ENCODE assay signal across 8 cellular contexts in genomic region chr5:36744041-36744677, GRCh38.
DNase-seq lines count a peak whose midpoint lies in the region; ATAC-seq, FAIRE-seq and TF ChIP-seq lines count a peak whose summit lies in the region.

No MANE protein-coding gene starts in this region.

- H3K36me3 ChIP-seq in bronchial epithelial cell (ENCODE audit: control insufficient read depth, insufficient read depth, low read length) (no peaks in the 10 kb centered on the region), muscle layer of duodenum (ENCODE audit: control insufficient read depth in 1 of 2, insufficient read depth in 2 of 2, low read length in 2 of 2) (no peaks in the 10 kb centered on the region)

- peaks cover 12 to 13% of the 10 kb centered on the region in 2 donors for H3K4me1 ChIP-seq in muscle layer of duodenum (ENCODE audit: control insufficient read depth in 1 of 2, insufficient read depth in 2 of 2, low read length in 2 of 2)

- ATAC-seq in GM19372 (IDR thresholded peaks at IDR 0.05; ENCODE audit: low read depth, unreplicated experiment): peak; percentile 7

- H3K9me3 ChIP-seq in AG04450 (ENCODE audit: control insufficient read depth, insufficient read depth, low read length): no peaks in the 10 kb centered on the region; the same call in 1 of the 2 replicates
- H3K9me3 ChIP-seq in muscle layer of duodenum (ENCODE audit: control insufficient read depth in 1 of 2, low read length in 2 of 2): no peaks in the 10 kb centered on the region

- DNase-seq in AG04450 (ENCODE audit: low read depth, low spot score): no peak
- peak; percentile 91 for DNase-seq in LoVo (ENCODE audit: low spot score)
- no peak for DNase-seq in bronchial epithelial cell (ENCODE audit: low read depth)
- DNase-seq in NCI-H446 (lab: John Stamatoyannopoulos, UW): no peak
- DNase-seq in stimulated activated naive CD4-positive, alpha-beta T cell (lab: John Stamatoyannopoulos, UW): no peak
- DNase-seq in HPDE6-E6E7 (ENCODE audit: extremely low spot score): no peak

- TF ChIP-seq CTCF in AG04450 (IDR thresholded peaks at IDR 0.05; ENCODE audit: low read depth, low read length) (no peak), bronchial epithelial cell (IDR thresholded peaks at IDR 0.05; ENCODE audit: insufficient read depth, low read length, severe bottlenecking) (no peak)

- H3K27me3 ChIP-seq in AG04450 (ENCODE audit: control insufficient read depth, insufficient read depth, low read length) (peaks cover 23% of the 10 kb centered on the region), bronchial epithelial cell (ENCODE audit: control insufficient read depth, insufficient read depth, low read length) (peaks cover 2% of the 10 kb centered on the region), muscle layer of duodenum (ENCODE audit: low read depth, low read length) (no peaks in the 10 kb centered on the region)

- no peak for FAIRE-seq in bronchial epithelial cell (lab: Jason Lieb, UNC)

- H3K27ac ChIP-seq in AG04450 (ENCODE audit: low read depth, low read length): no peak overlapping the region
- peak overlapping the region; percentile 59 for H3K27ac ChIP-seq in muscle layer of duodenum (ENCODE audit: low read length)

- POLR2A ChIA-PET in AG04450 (lab: Yijun Ruan, JAX): no interaction called here

- CTCF ChIA-PET in AG04450 (lab: Charles Lee): interaction anchor here (0.6 to 4.5 kb wide), 13 partner anchors 9 to 274 kb away, joined by 3 to 25 read pairs (median 5); no protein-coding TSS in a partner anchor

- H3K4me3 ChIP-seq in AG04450 (ENCODE audit: low read depth, low read length): peak overlapping the region; percentile 65
- peak overlapping the region; percentile 53 for H3K4me3 ChIP-seq in bronchial epithelial cell (ENCODE audit: low read depth, low read length)
- peak overlapping the region; percentile 82 to 86 for H3K4me3 ChIP-seq in muscle layer of duodenum (ENCODE audit: low read depth in 1 of 2, low read length in 2 of 2)
